Comparison of ENCODE assay signal across 10 cellular contexts in genomic region chr4:150722908-150723362, GRCh38.
DNase-seq lines count a peak whose midpoint lies in the region; ATAC-seq and TF ChIP-seq lines count a peak whose summit lies in the region.
"Had no signal": no experiment of that assay in that cellular context is flagged by ENCODE, and none has a peak within 500 bp of the region (broad histone marks: within the 10 kb centered on the region; RNA-seq: fewer than 3 reads in every experiment).

No MANE protein-coding gene starts in this region.

- DNase-seq in cerebellar cortex (ENCODE audit: low spot score): peak; percentile 13
- DNase-seq in iris pigment epithelial cell (ENCODE audit: low read depth): peak; percentile 7
- DNase-seq in stromal cell of bone marrow (ENCODE audit: low read depth): peak; percentile 28
- no peak for DNase-seq in NOMO-1 (lab: John Stamatoyannopoulos, UW; ENCODE audit: unreplicated experiment in 2 of 2)
- no peak for DNase-seq in GOT3 (lab: John Stamatoyannopoulos, UW)
- DNase-seq in NK-92 treated with Interleukin-12 subunit alpha and Interleukin-12 subunit beta, amount 100 ng/mL, for 24 hours (lab: John Stamatoyannopoulos, UW): no peak
- DNase-seq: NCI-H1417 treated with DMSO at 0.1 percent for 48 hours, retina had no signal

- peak; percentile 38; the same call in 1 of the 2 replicates for TF ChIP-seq CTCF in LNCAP (IDR thresholded peaks at IDR 0.05)

- no peak for ATAC-seq in HG02870 (IDR thresholded peaks at IDR 0.05; ENCODE audit: unreplicated experiment)

Comparison
In these comparisons a context has a peak if more than half of its experiments do, and no peak if none do; other contexts are left out.
1. DNase-seq: peak in cerebellar cortex (single experiment), iris pigment epithelial cell (single experiment) and stromal cell of bone marrow (single experiment); none in NOMO-1 (0 of 2), GOT3 (single experiment) and NK-92 treated with Interleukin-12 subunit alpha and Interleukin-12 subunit beta, amount 100 ng/mL, for 24 hours (single experiment).